In the genomic region with DNA sequence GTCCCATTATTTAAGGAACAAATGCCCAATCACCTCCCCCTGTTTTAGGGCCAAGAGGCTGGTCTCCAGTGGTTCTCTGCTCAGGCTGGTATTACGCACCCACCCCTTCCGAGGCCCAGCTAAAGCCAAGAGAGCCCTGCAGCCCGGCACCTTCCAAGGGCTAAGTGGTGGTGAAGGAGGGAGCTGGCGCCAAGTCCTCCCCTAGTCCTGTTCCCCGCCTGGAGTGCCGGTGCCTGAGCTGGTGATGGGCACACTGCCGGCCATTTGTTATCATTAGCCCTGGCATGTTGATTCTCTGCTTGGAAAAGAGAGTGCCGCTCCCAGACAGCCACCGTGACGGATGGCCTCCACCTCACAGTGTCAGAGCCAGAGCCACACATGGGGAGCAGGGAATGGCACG, we compare ENCODE assay signal across 28 cellular contexts. TPM values are rescaled to one million over a fixed set of nuclear protein-coding genes. Genes with fewer than 3 reads are reported as not detected.
DNase-seq lines count a peak whose midpoint lies in the region; ATAC-seq and TF ChIP-seq lines count a peak whose summit lies in the region.
"Had no signal": no experiment of that assay in that cellular context is flagged by ENCODE, and none has a peak within 500 bp of the region (broad histone marks: within the 10 kb centered on the region; RNA-seq: fewer than 3 reads in every experiment).

No MANE protein-coding gene starts in this region.

- no peaks in the 10 kb centered on the region for H3K9me3 Mint-ChIP-seq in CD8-positive, alpha-beta T cell

- H3K36me3 Mint-ChIP-seq in CD8-positive, alpha-beta T cell, result peaks cover 51% of the 10 kb centered on the region

- H3K27ac ChIP-seq in left ventricle myocardium inferior (replicated peaks) (no peak overlapping the region), cingulate gyrus (ENCODE audit: low read depth, low read length) (peak overlapping the region; percentile 20), lung (ENCODE audit: low read depth in 1 of 2, low read length in 1 of 2) (no peak overlapping the region)
- H3K27ac ChIP-seq in CD8-positive, alpha-beta T cell (ENCODE audit: low read depth, low read length), result no peak overlapping the region
- H3K27ac ChIP-seq: 22Rv1, SJCRH30 had no signal

- H3K27ac Mint-ChIP-seq in CD8-positive, alpha-beta T cell, result no peak overlapping the region

- WGBS in lung, 2 donors, result 81 to 91% methylated on average over 11 of the region's 11 CpGs

- H3K4me3 ChIP-seq in left ventricle myocardium inferior, result no peak overlapping the region
- H3K4me3 ChIP-seq in lung, result no peak overlapping the region
- no peak overlapping the region for H3K4me3 ChIP-seq in CD8-positive, alpha-beta T cell (ENCODE audit: low read depth, low read length)
- H3K4me3 ChIP-seq: GM12878, SJCRH30 had no signal

- POLR2A ChIA-PET in CD8-positive, alpha-beta T cell (lab: Charles Lee), result no interaction called here

- peak; percentile 21 to 81 for ATAC-seq in left cardiac atrium
- no peak for ATAC-seq in lung (ENCODE audit: insufficient read depth, low FRiP score)
- ATAC-seq in CD8-positive, alpha-beta T cell, result no peak
- ATAC-seq in HG02588 (IDR thresholded peaks at IDR 0.05; ENCODE audit: unreplicated experiment), result no peak
- no peak for ATAC-seq in HG02852 (IDR thresholded peaks at IDR 0.05; ENCODE audit: unreplicated experiment)
- ATAC-seq: GM12878, HCT116, PC-3, Right ventricle myocardium inferior, SK-N-SH treated with all-trans-retinoic acid at 6 μM for 48 hours had no signal

- H3K4me1 ChIP-seq in left ventricle myocardium inferior (no peaks in the 10 kb centered on the region), lung (ENCODE audit: control insufficient read depth in 2 of 2, insufficient read depth in 2 of 2, low read length in 2 of 2) (no peaks in the 10 kb centered on the region)
- no peaks in the 10 kb centered on the region for H3K4me1 ChIP-seq in CD8-positive, alpha-beta T cell (ENCODE audit: insufficient read depth, low read length)
- H3K4me1 ChIP-seq: SJCRH30 had no signal

- H3K27me3 ChIP-seq in left ventricle myocardium inferior (ENCODE audit: low read depth), result no peaks in the 10 kb centered on the region
- H3K27me3 ChIP-seq in lung (ENCODE audit: control insufficient read depth, insufficient read depth), result no peaks in the 10 kb centered on the region
- no peaks in the 10 kb centered on the region for H3K27me3 ChIP-seq in CD8-positive, alpha-beta T cell (ENCODE audit: insufficient read depth, low read length)
- H3K27me3 ChIP-seq: BE2C, SJCRH30 had no signal

- H3K9me3 ChIP-seq in left ventricle myocardium inferior (replicated peaks) (no peaks in the 10 kb centered on the region), lung (ENCODE audit: control insufficient read depth in 2 of 2, insufficient read depth in 1 of 2, low read length in 1 of 2) (no peaks in the 10 kb centered on the region)
- H3K9me3 ChIP-seq in CD8-positive, alpha-beta T cell (ENCODE audit: low read length), result no peaks in the 10 kb centered on the region
- H3K9me3 ChIP-seq: BE2C, SJCRH30 had no signal

- CTCF ChIA-PET in CD8-positive, alpha-beta T cell (lab: Charles Lee), result interaction anchor here (2.6 kb wide), 1 partner anchor 171 kb away, joined by 9 read pairs; no protein-coding TSS in a partner anchor

- DNase-seq in left cardiac atrium, result no peak
- no peak for DNase-seq in left ventricle myocardium inferior
- peak; percentile 41 for DNase-seq in lung (ENCODE audit: low spot score)
- DNase-seq in CD8-positive, alpha-beta T cell, result no peak
- no peak for DNase-seq in T-helper 1 cell
- DNase-seq: BE2C; DMS53; GDM1; KBM-7; MV-4-11; NCI-H1105 treated with DMSO at 0.1 percent for 48 hours; NCI-H146; NCI-H1930; NCI-H2107; NCI-H526; NCI-H82; NK-92 treated with Interleukin-12 subunit alpha and Interleukin-12 subunit beta, amount 100 ng/mL, for 24 hours; PC-3; SJCRH30 had no signal

- intact Hi-C loops in left cardiac atrium (cut with DNase I) (no loop called here), left ventricle myocardium inferior (cut with micrococcal nuclease) (no loop called here)
- intact Hi-C loops in CD8-positive, alpha-beta T cell (cut with DNase I, micrococcal nuclease), result no loop called here

- TF ChIP-seq CTCF in left ventricle myocardium inferior (IDR thresholded peaks at IDR 0.05; ENCODE audit: borderline replicate concordance), result no peak
- TF ChIP-seq CTCF in lung (IDR thresholded peaks at IDR 0.05; ENCODE audit: control extremely low read depth, extremely low read depth), result no peak
- no peak for TF ChIP-seq CTCF in CD8-positive, alpha-beta T cell (IDR thresholded peaks at IDR 0.05)

- no peak overlapping the region for H3K4me3 Mint-ChIP-seq in CD8-positive, alpha-beta T cell

- H3K27me3 Mint-ChIP-seq in CD8-positive, alpha-beta T cell (ENCODE audit: low read depth), result no peaks in the 10 kb centered on the region

- H3K4me1 Mint-ChIP-seq in CD8-positive, alpha-beta T cell (ENCODE audit: low read depth), result no peaks in the 10 kb centered on the region

- H3K36me3 ChIP-seq in left ventricle myocardium inferior (peaks cover 17% of the 10 kb centered on the region), lung (ENCODE audit: control insufficient read depth in 2 of 2, insufficient read depth in 2 of 2, low read length in 2 of 2) (peaks cover 0 to 20% of the 10 kb centered on the region in 2 donors)
- no peaks in the 10 kb centered on the region for H3K36me3 ChIP-seq in CD8-positive, alpha-beta T cell (ENCODE audit: insufficient read depth, low read length)
- H3K36me3 ChIP-seq: SJCRH30 had no signal

RNA-seq across cellular contexts. Expression of a gene that starts 31.9 kb away (rescaled TPM):
- total RNA-seq in left cardiac atrium, result 10 to 100 TPM; 25.2 to 38.8 TPM
- total RNA-seq in left ventricle myocardium inferior, result 0.52 TPM
- total RNA-seq in lung, result under 1 TPM in 1 of 2 donors, not detected in 1; 0.03 TPM
- polyA plus RNA-seq in lung, result under 1 TPM; 0.01 to 0.02 TPM
- not detected for total RNA-seq in CD8-positive, alpha-beta T cell
- total RNA-seq: Daoy, SJCRH30 had no signal

RNA-seq across cellular contexts. Expression of a gene that starts 45.0 kb away (rescaled TPM):
- total RNA-seq in left cardiac atrium (1 to 10 TPM; 6.6 to 8.1 TPM), left ventricle myocardium inferior (5.7 TPM), lung (10 to 100 TPM in 1 of 2 donors, 1 to 10 TPM in 1; 7.8 to 17.5 TPM)
- polyA plus RNA-seq in lung, result 10 to 100 TPM; 10.2 to 11.1 TPM
- total RNA-seq in CD8-positive, alpha-beta T cell, result 1 to 10 TPM; 3.7 to 3.8 TPM

RNA-seq across cellular contexts. Expression of a gene that starts 51.7 kb away (rescaled TPM):
- total RNA-seq in left cardiac atrium (10 to 100 TPM; 23.7 to 34.7 TPM), left ventricle myocardium inferior (18.6 TPM), lung (10 to 100 TPM; 27.1 to 47.4 TPM)
- polyA plus RNA-seq in lung, result 10 to 100 TPM; 36.5 to 36.7 TPM
- total RNA-seq in CD8-positive, alpha-beta T cell, result 10 to 100 TPM; 37.9 to 41.1 TPM

Comparison
In these comparisons a context has a peak if more than half of its experiments do, and no peak if none do; other contexts are left out.
1. RNA of a gene that starts 31.9 kb away (total RNA-seq): 25.2 to 38.8 TPM in left cardiac atrium; 0.52 TPM in left ventricle myocardium inferior (single experiment), 0.03 TPM in lung and not detected in CD8-positive, alpha-beta T cell; every median in the first group is over 10 times any median in the second.
2. ATAC-seq: peak in left cardiac atrium (2 of 2); none in lung (single experiment), CD8-positive, alpha-beta T cell (single experiment), HG02588 (single experiment) and HG02852 (single experiment).